Comparison of ENCODE assay signal across 1 cellular context in the genomic region with DNA sequence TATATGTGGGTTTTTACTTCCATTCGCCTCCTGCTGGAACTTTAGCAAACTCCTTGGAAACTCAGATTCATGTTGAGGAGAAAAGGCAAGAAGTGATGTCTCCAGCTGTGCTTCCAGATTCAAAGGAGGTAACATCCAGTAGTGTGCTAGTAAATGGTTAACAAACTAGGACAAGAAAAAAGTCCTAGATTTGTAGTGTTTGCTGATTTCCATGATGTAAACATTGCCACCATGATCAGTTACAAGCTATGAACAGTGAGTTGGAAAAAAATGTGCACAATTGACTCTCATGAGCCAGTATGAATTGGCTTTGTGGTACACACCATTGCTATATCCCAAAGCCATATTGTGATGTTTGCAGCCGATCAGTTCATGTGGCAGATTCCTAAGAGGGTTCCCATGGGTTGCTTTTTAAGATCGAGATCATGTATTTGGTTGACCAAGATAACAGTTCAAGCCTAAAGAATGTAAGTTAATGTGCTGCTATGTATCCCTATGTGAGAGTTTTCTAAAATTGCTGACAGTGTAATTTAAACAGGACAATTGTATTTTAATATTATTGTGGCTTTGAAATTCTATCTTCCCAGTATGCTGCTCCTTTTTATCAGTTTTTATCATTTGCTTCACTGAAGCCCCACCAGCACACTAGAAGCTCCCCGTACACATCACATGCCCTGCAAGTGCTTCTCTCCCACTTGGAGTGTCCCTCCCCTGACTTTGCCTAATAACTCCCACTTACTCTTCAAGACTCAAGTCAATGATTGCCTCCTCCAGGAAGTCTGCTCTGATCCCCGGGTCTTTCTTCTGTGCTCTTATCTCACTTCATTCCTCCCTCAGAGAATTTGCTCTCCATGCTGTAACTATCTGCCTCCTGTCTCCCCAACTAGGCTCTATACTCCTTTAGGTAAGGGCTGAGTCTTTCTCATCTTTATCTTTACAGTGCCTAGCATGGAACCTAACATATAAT.
TF ChIP-seq lines count a peak whose summit lies in the region.

No MANE protein-coding gene starts in this region.

TF ChIP-seq in IMR-90, 13 proteins besides CTCF, POLR2A, EP300 and RAD21:
- peak; percentile 96 for TF ChIP-seq MAFK (IDR thresholded peaks at IDR 0.05; ENCODE audit: low read depth, low read length)
- no peak for TF ChIP-seq NFE2L2 (IDR thresholded peaks at IDR 0.05; ENCODE audit: low read depth, low read length)
- no peak for TF ChIP-seq RFX5 (IDR thresholded peaks at IDR 0.05; ENCODE audit: low read depth, low read length)
- TF ChIP-seq, protein P1, sequence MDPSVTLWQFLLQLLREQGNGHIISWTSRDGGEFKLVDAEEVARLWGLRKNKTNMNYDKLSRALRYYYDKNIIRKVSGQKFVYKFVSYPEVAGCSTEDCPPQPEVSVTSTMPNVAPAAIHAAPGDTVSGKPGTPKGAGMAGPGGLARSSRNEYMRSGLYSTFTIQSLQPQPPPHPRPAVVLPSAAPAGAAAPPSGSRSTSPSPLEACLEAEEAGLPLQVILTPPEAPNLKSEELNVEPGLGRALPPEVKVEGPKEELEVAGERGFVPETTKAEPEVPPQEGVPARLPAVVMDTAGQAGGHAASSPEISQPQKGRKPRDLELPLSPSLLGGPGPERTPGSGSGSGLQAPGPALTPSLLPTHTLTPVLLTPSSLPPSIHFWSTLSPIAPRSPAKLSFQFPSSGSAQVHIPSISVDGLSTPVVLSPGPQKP (IDR thresholded peaks at IDR 0.05; ENCODE audit: borderline replicate concordance, low read depth, low read length) = no peak
- TF ChIP-seq CEBPB (IDR thresholded peaks at IDR 0.05; ENCODE audit: low read depth, low read length) = no peak
- no peak for TF ChIP-seq BHLHE40 (IDR thresholded peaks at IDR 0.05; ENCODE audit: low read depth, low read length)
